In genomic region chr3:129741794-129742193, GRCh38 we compare ENCODE assay signal across 31 cellular contexts.
"Had no signal": no experiment of that assay in that cellular context is flagged by ENCODE, and none has a peak within 500 bp of the region (broad histone marks: within the 10 kb centered on the region; RNA-seq: fewer than 3 reads in every experiment).

No MANE protein-coding gene starts in this region.

- H3K27ac ChIP-seq: adrenal gland, brain microvascular endothelial cell, SJCRH30, SK-N-MC, VCaP had no signal

- FAIRE-seq: K562 had no signal

- H3K4me1 Mint-ChIP-seq: activated CD4-positive, alpha-beta memory T cell treated with anti-CD3 and anti-CD28 coated beads, Interleukin-2, amount 10 ng/mL, durations not matched to agents 7 days and 5 days; activated CD8-positive, alpha-beta memory T cell treated with anti-CD3 and anti-CD28 coated beads, Interleukin-2, amount 10 ng/mL, durations not matched to agents 7 days and 5 days had no signal

- ATAC-seq: activated CD8-positive, alpha-beta memory T cell treated with anti-CD3 and anti-CD28 coated beads, Interleukin-2, amount 10 ng/mL, durations not matched to agents 7 days and 5 days; activated naive CD4-positive, alpha-beta T cell treated with anti-CD3 and anti-CD28 coated beads, Interleukin-2, amount 50 U/mL, for 72 hours; K562; Panc1; T-cell had no signal

- H3K36me3 ChIP-seq: adrenal gland, brain microvascular endothelial cell, SJCRH30 had no signal

- H3K9me3 ChIP-seq: adrenal gland, SJCRH30 had no signal

- H3K4me3 Mint-ChIP-seq: activated B cell treated with CpG ODN at 0.5 μM for 24 hours; activated CD4-positive, alpha-beta memory T cell treated with anti-CD3 and anti-CD28 coated beads, Interleukin-2, amount 10 ng/mL, durations not matched to agents 7 days and 5 days; activated CD8-positive, alpha-beta memory T cell treated with anti-CD3 and anti-CD28 coated beads, Interleukin-2, amount 10 ng/mL, durations not matched to agents 7 days and 5 days; T-cell had no signal

- H3K4me3 ChIP-seq: adrenal gland, K562, SJCRH30, SK-N-MC had no signal

- H3K27me3 ChIP-seq: adrenal gland, brain microvascular endothelial cell, SJCRH30 had no signal

- H3K4me1 ChIP-seq: SJCRH30 had no signal

- H3K27ac Mint-ChIP-seq: activated B cell treated with CpG ODN at 0.5 μM for 24 hours; activated CD4-positive, alpha-beta memory T cell treated with anti-CD3 and anti-CD28 coated beads, Interleukin-2, amount 10 ng/mL, durations not matched to agents 7 days and 5 days; activated CD8-positive, alpha-beta memory T cell treated with anti-CD3 and anti-CD28 coated beads, Interleukin-2, amount 10 ng/mL, durations not matched to agents 7 days and 5 days; activated naive CD4-positive, alpha-beta T cell treated with anti-CD3 and anti-CD28 coated beads, Interleukin-2, amount 50 U/mL, for 72 hours; activated T-helper 2 cell treated with anti-CD3 and anti-CD28 coated beads, Interferon-gamma antibody, Interleukin-2, Interleukin-4, amounts not matched to agents 10 μg/mL and 5 μg/mL and 100 μg/mL, durations not matched to agents 14 hours and 24 hours and 36 hours; T-cell had no signal

- H3K27me3 Mint-ChIP-seq: activated B cell treated with CpG ODN at 0.5 μM for 24 hours; activated CD4-positive, alpha-beta memory T cell treated with anti-CD3 and anti-CD28 coated beads, Interleukin-2, amount 10 ng/mL, durations not matched to agents 7 days and 5 days; activated CD8-positive, alpha-beta memory T cell treated with anti-CD3 and anti-CD28 coated beads, Interleukin-2, amount 10 ng/mL, durations not matched to agents 7 days and 5 days; T-cell had no signal

- DNase-seq: activated B cell treated with CpG ODN at 0.5 μM for 24 hours; activated CD4-positive, alpha-beta memory T cell treated with anti-CD3 and anti-CD28 coated beads, Interleukin-2, amount 10 ng/mL, durations not matched to agents 7 days and 5 days; activated CD4-positive, alpha-beta T cell treated with anti-CD3 and anti-CD28 coated beads for 4 hours; activated CD4-positive, alpha-beta T cell treated with anti-CD3 and anti-CD28 coated beads, Interleukin-2, amount 50 U/mL, for 1 hour; activated CD4-positive, CD25-positive, alpha-beta regulatory T cell treated with anti-CD3 and anti-CD28 coated beads, Interleukin-2, amount 50 U/mL, for 72 hours; activated CD8-positive, alpha-beta memory T cell treated with anti-CD3 and anti-CD28 coated beads for 24 hours; activated CD8-positive, alpha-beta memory T cell treated with anti-CD3 and anti-CD28 coated beads, Interleukin-2, amount 10 ng/mL, durations not matched to agents 7 days and 5 days; activated CD8-positive, alpha-beta memory T cell treated with anti-CD3 and anti-CD28 coated beads, Interleukin-2, amount 50 U/mL, for 48 hours; activated gamma-delta T cell; activated naive CD4-positive, alpha-beta T cell treated with Interleukin-2 at 50 U/mL for 16 hours; adrenal gland; anterior cingulate cortex; brain microvascular endothelial cell; central memory CD4-positive, alpha-beta T cell; NCI-H1105; NCI-H1417 treated with DMSO at 0.1 percent for 48 hours; NCI-H1694; NCI-H1930; NCI-H2081 treated with DMSO at 0.1 percent for 48 hours; NCI-H226; NCI-H524 treated with DMSO at 0.1 percent for 48 hours; SHP77; SJCRH30; T-cell; T-helper 9 cell had no signal

- H3K36me3 Mint-ChIP-seq: activated CD8-positive, alpha-beta memory T cell treated with anti-CD3 and anti-CD28 coated beads, Interleukin-2, amount 10 ng/mL, durations not matched to agents 7 days and 5 days had no signal
